15 cellular contexts compared by ENCODE assay signal in the genomic region with DNA sequence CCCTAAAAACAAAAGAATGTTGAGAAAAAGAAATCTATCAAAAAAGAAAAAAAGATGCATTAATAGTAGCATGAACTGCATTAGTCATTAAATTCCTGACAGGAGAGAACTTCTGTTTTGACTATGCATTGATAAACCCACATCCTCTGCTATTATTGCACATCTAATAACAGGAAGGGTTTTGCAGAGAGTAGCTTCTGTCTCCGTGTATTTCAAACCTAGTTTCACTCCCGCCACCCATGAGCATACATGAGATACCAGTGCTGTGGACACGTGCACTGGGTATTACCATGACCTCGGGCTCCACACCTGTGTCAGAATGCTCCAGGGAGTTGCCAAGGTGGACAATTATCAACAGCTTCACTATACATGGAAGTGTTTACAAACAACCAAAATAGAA.
A peak's percentile ranks its signal among the peaks of the same experiment; 100 is the strongest.
DNase-seq lines count a peak whose midpoint lies in the region; ATAC-seq, FAIRE-seq and TF ChIP-seq lines count a peak whose summit lies in the region.
"Had no signal": no experiment of that assay in that cellular context is flagged by ENCODE, and none has a peak within 500 bp of the region (broad histone marks: within the 10 kb centered on the region; RNA-seq: fewer than 3 reads in every experiment).

No MANE protein-coding gene starts in this region.

- no peak overlapping the region for H3K14ac ChIP-seq in neuronal stem cell (ENCODE audit: low read length)

- H2AFZ ChIP-seq in neuronal stem cell (ENCODE audit: low read length): no peak overlapping the region
- no peak overlapping the region for H2AFZ ChIP-seq in HepG2 (ENCODE audit: low read length)

- TF ChIP-seq RAD21 in HepG2 (CRISPR knock-in tag; IDR thresholded peaks at IDR 0.05): no peak

- H3K18ac ChIP-seq in neuronal stem cell (ENCODE audit: low read length): no peak overlapping the region

- H2BK15ac ChIP-seq in neuronal stem cell (ENCODE audit: low read length): no peak overlapping the region

- H3K4me3 Mint-ChIP-seq in naive B cell: peak overlapping the region in 3 of 8 donors; percentile 22 to 62 (median 49)
- H3K4me3 Mint-ChIP-seq: activated naive CD8-positive, alpha-beta T cell treated with anti-CD3 and anti-CD28 coated beads, Interleukin-2, amount 50 U/mL, for 24 hours; CD8-positive, alpha-beta memory T cell had no signal

- H2BK120ac ChIP-seq in neuronal stem cell (ENCODE audit: low read depth, low read length): no peak overlapping the region

- TF ChIP-seq EP300 in HepG2 (IDR thresholded peaks at IDR 0.05; ENCODE audit: low read depth in 2 of 2, low read length in 2 of 2) (no peak), HepG2 (CRISPR knock-in tag; IDR thresholded peaks at IDR 0.05; ENCODE audit: borderline replicate concordance) (no peak)

- BruUV-seq in HepG2 (replicated peaks; lab: Mats Ljungman, UMichigan): no TSS peak

- H3K79me1 ChIP-seq in neuronal stem cell (ENCODE audit: low read depth, low read length): no peaks in the 10 kb centered on the region

- H3K9me3 ChIP-seq in neuronal stem cell (replicated peaks in 1 of 2; ENCODE audit: control insufficient read depth in 2 of 2, insufficient read depth in 1 of 2, low read depth in 1 of 2, low read length in 2 of 2) (no peaks in the 10 kb centered on the region), HepG2 (ENCODE audit: low read length) (no peaks in the 10 kb centered on the region)

- WGBS in neuronal stem cell (ENCODE audit: extremely low coverage in 2 of 2, insufficient read length in 2 of 2, insufficient replicate concordance in 1 of 2), 2 donors: no CpG with 5 or more reads among the region's 4 CpGs
- WGBS in HepG2 (ENCODE audit: low lambda C conversion rate): 53% methylated on average over 4 of the region's 4 CpGs

- FAIRE-seq in HepG2 (lab: Jason Lieb, UNC): no peak
- FAIRE-seq: colon had no signal

- H3K36me3 Mint-ChIP-seq in naive B cell: peaks cover 0 to 6% of the 10 kb centered on the region in 2 donors
- H3K36me3 Mint-ChIP-seq: CD8-positive, alpha-beta memory T cell had no signal

- TF ChIP-seq CTCF in foreskin fibroblast (IDR thresholded peaks at IDR 0.05; ENCODE audit: low read depth, low read length): no peak
- TF ChIP-seq CTCF in HepG2 (CRISPR knock-in tag; IDR thresholded peaks at IDR 0.05): no peak

- H3K9ac ChIP-seq in neuronal stem cell (ENCODE audit: low read depth, low read length, poor library complexity) (no peak overlapping the region), HepG2 (ENCODE audit: insufficient read depth, low read depth, low read length) (no peak overlapping the region)

- no peak for TF ChIP-seq POLR2A in HepG2 (IDR thresholded peaks at IDR 0.05; ENCODE audit: insufficient read depth in 1 of 2, low read depth in 2 of 2, low read length in 2 of 2)

- H2BK12ac ChIP-seq in neuronal stem cell (ENCODE audit: low read length): no peak overlapping the region

- H3K27me3 Mint-ChIP-seq in naive B cell: no peaks in the 10 kb centered on the region
- H3K27me3 Mint-ChIP-seq: activated naive CD8-positive, alpha-beta T cell treated with anti-CD3 and anti-CD28 coated beads, Interleukin-2, amount 50 U/mL, for 24 hours; CD8-positive, alpha-beta memory T cell had no signal

- no peak overlapping the region for H3K4me2 ChIP-seq in neuronal stem cell (ENCODE audit: insufficient read depth, low read length, poor library complexity, severe bottlenecking)
- H3K4me2 ChIP-seq in HepG2 (ENCODE audit: low read depth, low read length): no peak overlapping the region

- H3K4me3 ChIP-seq in neuronal stem cell (ENCODE audit: low read length in 2 of 2) (no peak overlapping the region), foreskin fibroblast (ENCODE audit: low read depth in 1 of 2, low read length in 2 of 2) (no peak overlapping the region), HepG2 (replicated peaks in 1 of 3; ENCODE audit: insufficient read depth in 1 of 3, low read depth in 2 of 3, low read length in 3 of 3) (no peak overlapping the region)

- H3K4ac ChIP-seq in neuronal stem cell (ENCODE audit: low read length): no peak overlapping the region

- no peak overlapping the region for H2AK5ac ChIP-seq in neuronal stem cell (ENCODE audit: low read depth, low read length)

- no peaks in the 10 kb centered on the region for H3K79me2 ChIP-seq in HepG2 (ENCODE audit: insufficient read depth, low read length)

- POLR2A ChIA-PET in HepG2 (lab: Yijun Ruan, JAX): no interaction called here

- no peaks in the 10 kb centered on the region for H3K27me3 ChIP-seq in neuronal stem cell (ENCODE audit: control insufficient read depth in 3 of 3, insufficient read depth in 3 of 3, low read depth in 1 of 3, low read length in 3 of 3)
- H3K27me3 ChIP-seq in HepG2 (ENCODE audit: control insufficient read depth in 1 of 2, insufficient read depth in 2 of 2, low read length in 2 of 2): no peaks in the 10 kb centered on the region

- H3K4me1 ChIP-seq in neuronal stem cell (ENCODE audit: control insufficient read depth in 2 of 2, insufficient read depth in 1 of 2, low read depth in 1 of 2, low read length in 2 of 2) (peaks cover 10 to 13% of the 10 kb centered on the region in 2 donors), HepG2 (ENCODE audit: insufficient read depth, low read length) (no peaks in the 10 kb centered on the region)

- no peak overlapping the region for H4K91ac ChIP-seq in neuronal stem cell (ENCODE audit: low read depth, low read length, poor library complexity)

- CTCF ChIA-PET in HepG2 (lab: Yijun Ruan, JAX; ENCODE audit: low intra/inter-chr PET ratio, low total read pairs): no interaction called here

- intact Hi-C loops in HepG2 (cut with micrococcal nuclease; ENCODE audit: unreplicated experiment): no loop called here

- H3K23ac ChIP-seq in neuronal stem cell (ENCODE audit: low read depth, low read length, poor library complexity): no peak overlapping the region

- DNase-seq in naive B cell: no peak
- no peak for DNase-seq in neuronal stem cell (ENCODE audit: low spot score)
- no peak for DNase-seq in foreskin fibroblast
- no peak for DNase-seq in HepG2 (ENCODE audit: low spot score)
- DNase-seq: activated naive CD8-positive, alpha-beta T cell treated with anti-CD3 and anti-CD28 coated beads, Interleukin-2, amount 50 U/mL, for 24 hours; CD8-positive, alpha-beta memory T cell; NCI-H1417; NCI-H69; SHP77; stimulated activated CD4-positive, alpha-beta T cell treated with anti-CD3 and anti-CD28 coated beads, Interleukin-4, amount 100 ng/mL, for 1 hour had no signal

- H2BK5ac ChIP-seq in neuronal stem cell (ENCODE audit: low read length): no peak overlapping the region

- peaks cover 0 to 5% of the 10 kb centered on the region in 2 donors for H3K36me3 ChIP-seq in neuronal stem cell (replicated peaks in 1 of 2; ENCODE audit: control insufficient read depth in 2 of 2, insufficient read depth in 2 of 2, low read length in 2 of 2)
- H3K36me3 ChIP-seq in HepG2 (replicated peaks in 1 of 2; ENCODE audit: control insufficient read depth in 1 of 2, insufficient read depth in 2 of 2, low read length in 2 of 2): no peaks in the 10 kb centered on the region

- peak overlapping the region in 2 of 6 donors; percentile 17 to 46 for H3K27ac Mint-ChIP-seq in naive B cell
- H3K27ac Mint-ChIP-seq: activated naive CD8-positive, alpha-beta T cell treated with anti-CD3 and anti-CD28 coated beads, Interleukin-2, amount 50 U/mL, for 24 hours; CD8-positive, alpha-beta memory T cell had no signal

- in situ Hi-C loops in HepG2 (cut with HindIII; ENCODE audit: extremely low pct_ligation_motif_present, low pct_unique_long_range_greater_than_20kb): no loop called here

- peak; percentile 76 for ATAC-seq in GM19023 (IDR thresholded peaks at IDR 0.05; ENCODE audit: unreplicated experiment)
- ATAC-seq in HG02678 (IDR thresholded peaks at IDR 0.05; ENCODE audit: unreplicated experiment): peak; percentile 79
- ATAC-seq in HG03469 (IDR thresholded peaks at IDR 0.05; ENCODE audit: unreplicated experiment): peak; percentile 85
- peak; percentile 21 to 65 for ATAC-seq in naive B cell (ENCODE audit: low read depth in 2 of 2)
- no peak for ATAC-seq in HG03139 (IDR thresholded peaks at IDR 0.05; ENCODE audit: unreplicated experiment)
- ATAC-seq in HepG2: no peak
- ATAC-seq: activated naive CD8-positive, alpha-beta T cell treated with anti-CD3 and anti-CD28 coated beads, Interleukin-2, amount 50 U/mL, for 24 hours had no signal

- no peak overlapping the region for H4K8ac ChIP-seq in neuronal stem cell (ENCODE audit: low read depth, low read length)

- H3K27ac ChIP-seq in neuronal stem cell (replicated peaks; ENCODE audit: low read length) (no peak overlapping the region), HepG2 (ENCODE audit: extremely low read length, insufficient read depth, low read length) (no peak overlapping the region)

- H3K4me1 Mint-ChIP-seq in naive B cell: peaks cover 0 to 8% (median 0%) of the 10 kb centered on the region in 3 donors
- H3K4me1 Mint-ChIP-seq: activated naive CD8-positive, alpha-beta T cell treated with anti-CD3 and anti-CD28 coated beads, Interleukin-2, amount 50 U/mL, for 24 hours had no signal

- no peaks in the 10 kb centered on the region for H3K9me3 Mint-ChIP-seq in naive B cell
- H3K9me3 Mint-ChIP-seq: activated naive CD8-positive, alpha-beta T cell treated with anti-CD3 and anti-CD28 coated beads, Interleukin-2, amount 50 U/mL, for 24 hours; CD8-positive, alpha-beta memory T cell had no signal

- H4K20me1 ChIP-seq in HepG2 (ENCODE audit: insufficient read depth, low read length): no peaks in the 10 kb centered on the region

Comparison
In these comparisons a context has a peak if more than half of its experiments do, and no peak if none do; other contexts are left out.
1. ATAC-seq: peak in GM19023 (single experiment), HG02678 (single experiment), HG03469 (single experiment) and naive B cell (2 of 2); none in HG03139 (single experiment) and HepG2 (single experiment).